9 cellular contexts compared by ENCODE assay signal in genomic region chr10:79424221-79425073, GRCh38. TPM values are rescaled to one million over a fixed set of nuclear protein-coding genes. Genes with fewer than 3 reads are reported as not detected.
DNase-seq lines count a peak whose midpoint lies in the region; ATAC-seq and TF ChIP-seq lines count a peak whose summit lies in the region.
"Had no signal": no experiment of that assay in that cellular context is flagged by ENCODE, and none has a peak within 500 bp of the region (broad histone marks: within the 10 kb centered on the region; RNA-seq: fewer than 3 reads in every experiment).

No MANE protein-coding gene starts in this region.

- intact Hi-C loops in right lobe of liver (cut with DNase I) = no loop called here
- intact Hi-C loops in stomach (cut with DNase I; ENCODE audit: low total_unique reads) = no loop called here
- intact Hi-C loops in adrenal gland (cut with DNase I) = no loop called here

- H3K36me3 ChIP-seq in right lobe of liver (peaks cover 0 to 7% (median 3%) of the 10 kb centered on the region in 4 donors), stomach (peaks cover 0 to 26% (median 17%) of the 10 kb centered on the region in 4 donors), adrenal gland (replicated peaks in 1 of 2) (peaks cover 0 to 11% of the 10 kb centered on the region in 2 donors)

- H3K27ac ChIP-seq in caudate nucleus (ENCODE audit: low read depth, low read length) = peak overlapping the region; percentile 59
- peak overlapping the region; percentile 53 to 90 (median 65) for H3K27ac ChIP-seq in right lobe of liver
- H3K27ac ChIP-seq in stomach = peak overlapping the region; percentile 60 to 83 (median 77)
- H3K27ac ChIP-seq in adrenal gland = peak overlapping the region in 2 of 5 donors; percentile 34 to 62

- DNase-seq in caudate nucleus (lab: John Stamatoyannopoulos, UW) (no peak), right lobe of liver (peak; percentile 86 to 94 (median 93)), stomach (peak; percentile 86), adrenal gland (no peak), COLO829 (ENCODE audit: low spot score) (no peak), A172 (ENCODE audit: low spot score) (no peak)
- DNase-seq: NCI-H2227 treated with DMSO at 0.1 percent for 48 hours had no signal

- TF ChIP-seq CTCF in right lobe of liver (IDR thresholded peaks at IDR 0.05) (no peak), stomach (IDR thresholded peaks at IDR 0.05) (no peak), adrenal gland (IDR thresholded peaks at IDR 0.05) (no peak)

- H3K4me3 ChIP-seq in right lobe of liver (peak overlapping the region in 2 of 3 donors; percentile 26 to 47), stomach (no peak overlapping the region), adrenal gland (no peak overlapping the region)

- WGBS in right lobe of liver (ENCODE audit: insufficient coverage, low coverage, low lambda C conversion rate, missing lambda C conversion rate) = 4% methylated on average over 9 of the region's 11 CpGs
- 22 to 35% (median 33%) methylated on average over 9 to 11 of the region's 11 CpGs for WGBS in stomach, 5 donors
- WGBS in adrenal gland, 4 donors = 80 to 84% (median 81%) methylated on average over 10 to 11 of the region's 11 CpGs

- no peaks in the 10 kb centered on the region for H3K27me3 ChIP-seq in right lobe of liver
- no peaks in the 10 kb centered on the region for H3K27me3 ChIP-seq in stomach
- H3K27me3 ChIP-seq in adrenal gland = no peaks in the 10 kb centered on the region

- ATAC-seq in right lobe of liver (peak; percentile 90 to 95 (median 92)), HG02798 (IDR thresholded peaks at IDR 0.05; ENCODE audit: poor library complexity, unreplicated experiment) (no peak)

- H3K4me1 ChIP-seq in right lobe of liver = peaks cover 0 to 63% (median 18%) of the 10 kb centered on the region in 4 donors
- peaks cover 30 to 72% (median 49%) of the 10 kb centered on the region in 4 donors for H3K4me1 ChIP-seq in stomach
- H3K4me1 ChIP-seq in adrenal gland (replicated peaks in 1 of 2) = peaks cover 0 to 42% of the 10 kb centered on the region in 2 donors

- TF ChIP-seq EP300 in Ishikawa (IDR thresholded peaks at IDR 0.05; ENCODE audit: borderline replicate concordance) (no peak), stomach (IDR thresholded peaks at IDR 0.05) (no peak)

- no peaks in the 10 kb centered on the region for H3K9me3 ChIP-seq in right lobe of liver
- H3K9me3 ChIP-seq in stomach = no peaks in the 10 kb centered on the region
- H3K9me3 ChIP-seq in adrenal gland (replicated peaks in 1 of 3) = no peaks in the 10 kb centered on the region

- peak; percentile 37 for TF ChIP-seq POLR2A in right lobe of liver (IDR thresholded peaks at IDR 0.05)
- no peak for TF ChIP-seq POLR2A in stomach (IDR thresholded peaks at IDR 0.05)
- no peak for TF ChIP-seq POLR2A in adrenal gland (IDR thresholded peaks at IDR 0.05)

- no peak for TF ChIP-seq RAD21 in Ishikawa (IDR thresholded peaks at IDR 0.05; ENCODE audit: low read depth)

TF ChIP-seq in Ishikawa, 13 proteins besides CTCF, POLR2A, EP300 and RAD21:
- TF ChIP-seq REST (IDR thresholded peaks at IDR 0.05; ENCODE audit: low read depth) = no peak
- no peak for TF ChIP-seq YY1 (IDR thresholded peaks at IDR 0.05; ENCODE audit: low read depth)
- no peak for TF ChIP-seq EGR1 (IDR thresholded peaks at IDR 0.05)
- TF ChIP-seq USF1 (IDR thresholded peaks at IDR 0.05) = peak; percentile 25; the same call in 1 of the 2 replicates
- TF ChIP-seq CEBPB (IDR thresholded peaks at IDR 0.05) = no peak
- peak; percentile 53; the same call in 1 of the 2 replicates for TF ChIP-seq MAX (IDR thresholded peaks at IDR 0.05)
- peak; percentile 18; the same call in 1 of the 2 replicates for TF ChIP-seq TCF12 (IDR thresholded peaks at IDR 0.05; ENCODE audit: low read depth)
- TF ChIP-seq FOXM1 (IDR thresholded peaks at IDR 0.05; ENCODE audit: borderline replicate concordance, low read depth) = no peak
- TF ChIP-seq ZBTB7A (IDR thresholded peaks at IDR 0.05; ENCODE audit: low read depth) = no peak
- peak; percentile 39; the same call in 1 of the 2 replicates for TF ChIP-seq TEAD4 (IDR thresholded peaks at IDR 0.05)
- no peak for TF ChIP-seq TAF1 (IDR thresholded peaks at IDR 0.05; ENCODE audit: low read depth)
- TF ChIP-seq CREB1 (IDR thresholded peaks at IDR 0.05; ENCODE audit: low read depth) = no peak

RNA-seq across cellular contexts. Expression of gene ZCCHC24, which starts 21.0 kb away (rescaled TPM):
- total RNA-seq in right lobe of liver (10 to 100 TPM; 19.8 to 33.6 (median 22.7) TPM), stomach (10 to 100 TPM in 4 of 5 donors, 1 to 10 TPM in 1; 9.7 to 60.3 (median 28.0) TPM), adrenal gland (10 to 100 TPM; 21.7 to 49.0 (median 28.8) TPM)
- polyA plus RNA-seq in stomach (10 to 100 TPM; 13.3 to 53.0 (median 45.3) TPM), adrenal gland (10 to 100 TPM in 2 of 3 donors, 1 to 10 TPM in 1; 8.7 to 19.9 (median 12.9) TPM)
- 10.7 and 12.2 TPM in 2 replicates for total RNA-seq in A172 (2014; rRNA removed; shearing (Covaris generic))

Comparison
In these comparisons a context has a peak if more than half of its experiments do, and no peak if none do; other contexts are left out.
1. DNase-seq: peak in right lobe of liver (3 of 3) and stomach (single experiment); none in caudate nucleus (0 of 61), adrenal gland (0 of 7), COLO829 (single experiment) and A172 (single experiment).
2. H3K4me3 ChIP-seq: peak in right lobe of liver (2 of 3); none in stomach (0 of 4) and adrenal gland (0 of 4).